In the genomic region with DNA sequence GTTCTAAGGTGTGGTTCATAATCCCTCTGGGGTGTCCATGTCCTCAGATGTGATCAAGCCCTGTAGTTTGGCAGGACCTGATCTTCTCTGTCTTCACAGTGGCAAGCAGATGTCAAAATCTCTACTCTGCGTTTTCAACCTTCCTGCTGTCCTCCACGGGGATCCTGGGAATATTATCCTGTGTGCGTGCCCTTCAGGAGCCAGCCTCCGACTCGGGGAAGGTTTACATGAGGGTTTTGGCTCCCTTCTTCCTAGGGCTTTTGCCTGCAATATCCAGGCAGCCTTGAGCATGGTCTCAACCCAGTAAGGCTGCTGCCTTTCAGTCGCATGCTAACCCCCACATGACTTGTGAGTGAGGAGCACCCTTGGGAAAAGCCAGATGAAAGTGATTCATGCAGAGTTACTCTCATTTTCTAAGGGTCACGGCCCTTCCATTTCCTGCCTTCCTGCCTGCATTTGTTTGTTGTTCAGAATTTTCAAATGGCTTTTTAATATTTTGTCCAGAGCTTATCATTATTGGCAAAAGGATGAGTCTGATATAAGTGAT, we compare ENCODE assay signal across 8 cellular contexts.
DNase-seq lines count a peak whose midpoint lies in the region; ATAC-seq and TF ChIP-seq lines count a peak whose summit lies in the region.

No MANE protein-coding gene starts in this region.

- H3K4me1 ChIP-seq in DOHH2 (ENCODE audit: control insufficient read depth, low read length): peaks cover 49% of the 10 kb centered on the region
- peaks cover 32% of the 10 kb centered on the region for H3K4me1 ChIP-seq in IMR-90 (ENCODE audit: control insufficient read depth, insufficient read depth, low read length)

- peaks cover 26 to 70% of the 10 kb centered on the region in 2 experiments for H3K79me1 ChIP-seq in IMR-90 (ENCODE audit: low read depth in 1 of 2, low read length in 2 of 2)

- H3K4me3 ChIP-seq in DOHH2 (ENCODE audit: low read length) (peak overlapping the region; percentile 60), IMR-90 (ENCODE audit: insufficient read depth, low read depth, low read length) (no peak overlapping the region), lower leg skin (ENCODE audit: low read depth, poor library complexity, severe bottlenecking) (no peak overlapping the region)

- H2AK5ac ChIP-seq in IMR-90 (ENCODE audit: low read depth, low read length): peak overlapping the region; percentile 97

- peak overlapping the region; percentile 98 for H3K4ac ChIP-seq in IMR-90 (ENCODE audit: low read depth, low read length)

- peaks cover 7% of the 10 kb centered on the region for H3F3A ChIP-seq in DOHH2 (ENCODE audit: control insufficient read depth, insufficient read depth)

- dilution Hi-C loops in IMR-90 (cut with HindIII; ENCODE audit: low sequenced_read_pairs, unreplicated experiment): no loop called here

- peaks cover 36% of the 10 kb centered on the region for H3K79me2 ChIP-seq in DOHH2 (ENCODE audit: control insufficient read depth, low read length)

- H4K5ac ChIP-seq in IMR-90 (ENCODE audit: low read depth, low read length): peak overlapping the region; percentile 86

- 11% methylated on average over 3 of the region's 7 CpGs; no CpG with 5 or more reads in 1 of the 2 experiments for WGBS in IMR-90 (ENCODE audit: extremely low coverage in 2 of 2, insufficient read length in 1 of 2), 2 experiments
- WGBS in lower leg skin, 2 donors: 35% methylated on average over 7 of the region's 7 CpGs

- H3K9me3 ChIP-seq in DOHH2 (ENCODE audit: control insufficient read depth, insufficient read depth, low read length) (peaks cover 12% of the 10 kb centered on the region), IMR-90 (ENCODE audit: control insufficient read depth, insufficient read depth, low read length) (no peaks in the 10 kb centered on the region)

- intact Hi-C loops in IMR-90 (cut with micrococcal nuclease) (no loop called here), lower leg skin (cut with DNase I; ENCODE audit: low total_unique reads) (no loop called here)

- no peaks in the 10 kb centered on the region for H3K9me2 ChIP-seq in DOHH2 (replicated peaks; ENCODE audit: control insufficient read depth, low read length)

- ATAC-seq in IMR-90 (ENCODE audit: low read depth) (peak; percentile 69), GM21528 (IDR thresholded peaks at IDR 0.05; ENCODE audit: low FRiP score, unreplicated experiment) (no peak), HG02884 (IDR thresholded peaks at IDR 0.05; ENCODE audit: unreplicated experiment) (no peak)

- peak overlapping the region; percentile 78 for H3K23ac ChIP-seq in IMR-90 (ENCODE audit: low read depth, low read length)

- peak overlapping the region; percentile 72 for H2AFZ ChIP-seq in IMR-90 (replicated peaks; ENCODE audit: low read length, poor library complexity)

- peak overlapping the region; percentile 77 for H3K4me2 ChIP-seq in DOHH2 (ENCODE audit: low read length)
- H3K4me2 ChIP-seq in IMR-90 (ENCODE audit: low read depth, low read length): peak overlapping the region; percentile 18

- in situ Hi-C loops in IMR-90 (cut with MboI; ENCODE audit: low sequenced_read_pairs): no loop called here

- no peaks in the 10 kb centered on the region for H3K27me3 ChIP-seq in DOHH2 (ENCODE audit: control insufficient read depth, low read length)
- H3K27me3 ChIP-seq in IMR-90 (ENCODE audit: control insufficient read depth, insufficient read depth, low read length): no peaks in the 10 kb centered on the region

- peak overlapping the region; percentile 95; the same call in 2 of the 3 replicates for H2BK15ac ChIP-seq in IMR-90 (ENCODE audit: low read depth, low read length)

- DNase-seq in IMR-90 (peak; percentile 97), astrocyte of the hippocampus (ENCODE audit: low read depth, low spot score) (peak; percentile 72), lower leg skin (ENCODE audit: low spot score in 2 of 2) (peak; percentile 70 to 85), HEK293T (ENCODE audit: extremely low spot score) (no peak)
- no peak for DNase-seq in central memory CD4-positive, alpha-beta T cell

- H4K8ac ChIP-seq in IMR-90 (ENCODE audit: low read depth in 2 of 2, low read length in 2 of 2): peak overlapping the region; percentile 72 to 98

- H3K14ac ChIP-seq in IMR-90 (replicated peaks; ENCODE audit: low read depth, low read length): peak overlapping the region; percentile 79

- H2BK5ac ChIP-seq in IMR-90 (ENCODE audit: low read depth, low read length, poor library complexity, severe bottlenecking): peak overlapping the region; percentile 99

- peak overlapping the region; percentile 79 for H3K27ac ChIP-seq in DOHH2 (ENCODE audit: low read depth, low read length)
- H3K27ac ChIP-seq in IMR-90 (ENCODE audit: insufficient read depth, low read length): peak overlapping the region; percentile 97

- peak overlapping the region; percentile 96 for H3K56ac ChIP-seq in IMR-90 (ENCODE audit: extremely low read depth, insufficient read depth, low read length)

- H4K20me1 ChIP-seq in DOHH2 (ENCODE audit: control insufficient read depth, insufficient read depth, low read depth, low read length) (no peaks in the 10 kb centered on the region), IMR-90 (ENCODE audit: insufficient read depth, low read length) (no peaks in the 10 kb centered on the region)

- peak overlapping the region; percentile 99 for H4K91ac ChIP-seq in IMR-90 (ENCODE audit: insufficient read depth, low read depth, low read length)

- H3K9ac ChIP-seq in IMR-90 (ENCODE audit: low read depth, low read length): peak overlapping the region; percentile 77

- peaks cover 26% of the 10 kb centered on the region for H3K9me1 ChIP-seq in IMR-90 (ENCODE audit: insufficient read depth, low read length)

- TF ChIP-seq CTCF in DOHH2 (IDR thresholded peaks at IDR 0.05; ENCODE audit: low read depth, low read length, poor library complexity, severe bottlenecking): no peak
- TF ChIP-seq CTCF in IMR-90 (conservative IDR thresholded peaks at IDR 0.05; ENCODE audit: low read depth, low read length): no peak
- TF ChIP-seq CTCF in lower leg skin (IDR thresholded peaks at IDR 0.05): no peak

- peak overlapping the region; percentile 3 for H2AK9ac ChIP-seq in IMR-90 (replicated peaks; ENCODE audit: low read depth, low read length, poor library complexity)

- POLR2A ChIA-PET in IMR-90 (lab: Charles Lee; ENCODE audit: unreplicated experiment) (interaction anchor here (1.2 kb wide), 1 partner anchor 37 kb away, joined by 3 read pairs; no protein-coding TSS in a partner anchor), HEK293T (lab: Yijun Ruan, JAX) (no interaction called here)

- H2BK120ac ChIP-seq in IMR-90 (ENCODE audit: low read depth, low read length): peak overlapping the region; percentile 97

- TF ChIP-seq POLR2A in IMR-90 (IDR thresholded peaks at IDR 0.05; ENCODE audit: low read depth, low read length): peak; percentile 72
- TF ChIP-seq POLR2A in lower leg skin (IDR thresholded peaks at IDR 0.05): no peak

- BruUV-seq in IMR-90 (replicated peaks; lab: Mats Ljungman, UMichigan): no TSS peak

- CTCF ChIA-PET in IMR-90 (lab: Yijun Ruan, JAX): no interaction called here
- CTCF ChIA-PET in HEK293T (lab: Yijun Ruan, JAX): no interaction called here

- H3K36me3 ChIP-seq in DOHH2 (ENCODE audit: control insufficient read depth, low read length): peaks cover 33% of the 10 kb centered on the region
- H3K36me3 ChIP-seq in IMR-90 (ENCODE audit: control insufficient read depth, insufficient read depth, low read length): no peaks in the 10 kb centered on the region

- H3K18ac ChIP-seq in IMR-90 (ENCODE audit: low read depth, low read length): peak overlapping the region; percentile 86

- peak; percentile 37; the same call in 1 of the 2 replicates for TF ChIP-seq RAD21 in IMR-90 (IDR thresholded peaks at IDR 0.05; ENCODE audit: low read length)

- H2BK20ac ChIP-seq in IMR-90 (ENCODE audit: low read depth, low read length): peak overlapping the region; percentile 100

TF ChIP-seq in IMR-90, 13 proteins besides CTCF, POLR2A, EP300 and RAD21 (continues in another document):
- TF ChIP-seq FOS (IDR thresholded peaks at IDR 0.05; ENCODE audit: low read depth, low read length) (peak; percentile 78), MAZ (IDR thresholded peaks at IDR 0.05; ENCODE audit: borderline replicate concordance, low read depth, low read length) (peak; percentile 38; the same call in 1 of the 2 replicates), RFX5 (IDR thresholded peaks at IDR 0.05; ENCODE audit: low read depth, low read length) (no peak), BHLHE40 (IDR thresholded peaks at IDR 0.05; ENCODE audit: low read depth, low read length) (peak; percentile 71; the same call in 1 of the 2 replicates), NFE2L2 (IDR thresholded peaks at IDR 0.05; ENCODE audit: low read depth, low read length) (no peak), RCOR1 (IDR thresholded peaks at IDR 0.05; ENCODE audit: insufficient replicate concordance, low read length) (no peak), MXI1 (IDR thresholded peaks at IDR 0.05; ENCODE audit: borderline replicate concordance, low read depth, low read length) (peak; percentile 64; the same call in 1 of the 2 replicates)

TF ChIP-seq in HEK293T, 16 proteins besides CTCF, POLR2A, EP300 and RAD21:
- no peak for TF ChIP-seq FOXM1 (IDR thresholded peaks at IDR 0.05; ENCODE audit: borderline replicate concordance)

Comparison
In these comparisons a context has a peak if more than half of its experiments do, and no peak if none do; other contexts are left out.
1. DNase-seq: peak in IMR-90 (single experiment), astrocyte of the hippocampus (single experiment) and lower leg skin (2 of 2); none in central memory CD4-positive, alpha-beta T cell (single experiment) and HEK293T (single experiment).